In genomic region chr6:53048431-53049195, GRCh38 we compare ENCODE assay signal across 9 cellular contexts. TPM values are rescaled to one million over a fixed set of nuclear protein-coding genes. Genes with fewer than 3 reads are reported as not detected.
DNase-seq lines count a peak whose midpoint lies in the region; ATAC-seq and TF ChIP-seq lines count a peak whose summit lies in the region.
"Had no signal": no experiment of that assay in that cellular context is flagged by ENCODE, and none has a peak within 500 bp of the region (broad histone marks: within the 10 kb centered on the region; RNA-seq: fewer than 3 reads in every experiment).

No MANE protein-coding gene starts in this region.

- no peaks in the 10 kb centered on the region for H3K36me3 ChIP-seq in SJCRH30
- peaks cover 0 to 13% of the 10 kb centered on the region in 2 donors for H3K36me3 ChIP-seq in neuronal stem cell (replicated peaks in 1 of 2; ENCODE audit: control insufficient read depth in 2 of 2, insufficient read depth in 2 of 2, low read length in 2 of 2)
- H3K36me3 ChIP-seq: pancreas had no signal

- H3K9me3 ChIP-seq in SJCRH30 (replicated peaks) (no peaks in the 10 kb centered on the region), neuronal stem cell (replicated peaks in 1 of 2; ENCODE audit: control insufficient read depth in 2 of 2, insufficient read depth in 1 of 2, low read depth in 1 of 2, low read length in 2 of 2) (peaks cover 0 to 6% of the 10 kb centered on the region in 2 donors)
- H3K9me3 ChIP-seq: pancreas had no signal

- H3K4me2 ChIP-seq in neuronal stem cell (ENCODE audit: insufficient read depth, low read length, poor library complexity, severe bottlenecking): no peak overlapping the region

- no peak overlapping the region for H4K8ac ChIP-seq in neuronal stem cell (ENCODE audit: low read depth, low read length)

- TF ChIP-seq CTCF in fibroblast of villous mesenchyme (IDR thresholded peaks at IDR 0.05; ENCODE audit: insufficient read depth, low read depth, low read length) (no peak), mesothelial cell of epicardium (IDR thresholded peaks at IDR 0.05; ENCODE audit: unreplicated experiment) (no peak)

- H3K36me3 Mint-ChIP-seq in mesothelial cell of epicardium: peaks cover 12% of the 10 kb centered on the region

- peak; percentile 98 for ATAC-seq in GM18870 (IDR thresholded peaks at IDR 0.05; ENCODE audit: unreplicated experiment)
- peak; percentile 69 for ATAC-seq in HG02798 (IDR thresholded peaks at IDR 0.05; ENCODE audit: poor library complexity, unreplicated experiment)

- H3K4me3 ChIP-seq in SJCRH30: no peak overlapping the region
- H3K4me3 ChIP-seq in fibroblast of villous mesenchyme (ENCODE audit: low read depth, low read length): no peak overlapping the region
- no peak overlapping the region for H3K4me3 ChIP-seq in neuronal stem cell (ENCODE audit: low read length in 2 of 2)
- H3K4me3 ChIP-seq: pancreas had no signal

- no peak overlapping the region for H2BK5ac ChIP-seq in neuronal stem cell (ENCODE audit: low read length)

- no peak overlapping the region for H3K23ac ChIP-seq in neuronal stem cell (ENCODE audit: low read depth, low read length, poor library complexity)

- H3K4me1 ChIP-seq in SJCRH30 (peaks cover 20% of the 10 kb centered on the region), neuronal stem cell (ENCODE audit: control insufficient read depth in 2 of 2, insufficient read depth in 1 of 2, low read depth in 1 of 2, low read length in 2 of 2) (peaks cover 4 to 24% of the 10 kb centered on the region in 2 donors)
- H3K4me1 ChIP-seq: pancreas had no signal

- no peak overlapping the region for H3K4ac ChIP-seq in neuronal stem cell (ENCODE audit: low read length)

- no peak overlapping the region for H2BK12ac ChIP-seq in neuronal stem cell (ENCODE audit: low read length)

- no peaks in the 10 kb centered on the region for H3K27me3 Mint-ChIP-seq in mesothelial cell of epicardium (ENCODE audit: low read depth)

- no peaks in the 10 kb centered on the region for H3K79me1 ChIP-seq in neuronal stem cell (ENCODE audit: low read depth, low read length)

- peaks cover 4% of the 10 kb centered on the region for H3K9me3 Mint-ChIP-seq in mesothelial cell of epicardium

- H3K9ac ChIP-seq in neuronal stem cell (ENCODE audit: low read depth, low read length, poor library complexity): no peak overlapping the region

- H2AFZ ChIP-seq in neuronal stem cell (ENCODE audit: low read length): no peak overlapping the region

- H2BK120ac ChIP-seq in neuronal stem cell (ENCODE audit: low read depth, low read length): no peak overlapping the region

- no CpG with 5 or more reads among the region's 9 CpGs for WGBS in neuronal stem cell (ENCODE audit: extremely low coverage in 2 of 2, insufficient read length in 2 of 2, insufficient replicate concordance in 1 of 2), 2 donors

- H3K27me3 ChIP-seq in SJCRH30 (no peaks in the 10 kb centered on the region), neuronal stem cell (ENCODE audit: control insufficient read depth in 3 of 3, insufficient read depth in 3 of 3, low read depth in 1 of 3, low read length in 3 of 3) (no peaks in the 10 kb centered on the region)
- H3K27me3 ChIP-seq: pancreas had no signal

- H4K91ac ChIP-seq in neuronal stem cell (ENCODE audit: low read depth, low read length, poor library complexity): no peak overlapping the region

- H3K4me1 Mint-ChIP-seq in mesothelial cell of epicardium: peaks cover 11% of the 10 kb centered on the region

- H3K4me3 Mint-ChIP-seq in mesothelial cell of epicardium: no peak overlapping the region

- no peak overlapping the region for H3K27ac Mint-ChIP-seq in mesothelial cell of epicardium

- H3K27ac ChIP-seq in SJCRH30: peak overlapping the region; percentile 54
- H3K27ac ChIP-seq in neuronal stem cell (replicated peaks; ENCODE audit: low read length): no peak overlapping the region
- H3K27ac ChIP-seq: pancreas had no signal

- no peak overlapping the region for H3K14ac ChIP-seq in neuronal stem cell (ENCODE audit: low read length)

- H2AK5ac ChIP-seq in neuronal stem cell (ENCODE audit: low read depth, low read length): no peak overlapping the region

- DNase-seq in SJCRH30: peak; percentile 7 to 36
- DNase-seq in fibroblast of villous mesenchyme (ENCODE audit: low read depth): peak; percentile 66
- no peak for DNase-seq in neuronal stem cell (ENCODE audit: low spot score)
- DNase-seq in stimulated activated CD4-positive, alpha-beta T cell treated with anti-CD3 and anti-CD28 coated beads, Interleukin-4, amount 100 ng/mL, for 1 hour: no peak
- no peak for DNase-seq in HuH-7.5 (ENCODE audit: low spot score)
- DNase-seq in mesothelial cell of epicardium (ENCODE audit: low spot score in 2 of 2, unreplicated experiment in 2 of 2): no peak
- DNase-seq: pancreas had no signal

- no peak overlapping the region for H3K18ac ChIP-seq in neuronal stem cell (ENCODE audit: low read length)

- H2BK15ac ChIP-seq in neuronal stem cell (ENCODE audit: low read length): no peak overlapping the region

RNA-seq across cellular contexts. Expression of gene CILK1, which starts 13.0 kb away (rescaled TPM):
- total RNA-seq in SJCRH30 (2014; rRNA removed; shearing (Covaris generic)): 6.7 and 6.9 TPM in 2 replicates
- total RNA-seq in fibroblast of villous mesenchyme (10.3 and 12.5 TPM in 2 replicates), mesothelial cell of epicardium (14.0 to 15.0 TPM (median 14.2 TPM) in 3 replicates)
- 9.4 TPM for polyA plus RNA-seq in neuronal stem cell (2013, experiment 1 of 2)
- polyA plus RNA-seq in neuronal stem cell (2013, experiment 2 of 2): 9.4 TPM

RNA-seq across cellular contexts. Expression of gene FBXO9, which starts 16.6 kb away (rescaled TPM):
- total RNA-seq in SJCRH30 (2014; rRNA removed; shearing (Covaris generic)): 23.7 and 27.4 TPM in 2 replicates
- total RNA-seq in fibroblast of villous mesenchyme: 47.0 and 55.3 TPM in 2 replicates
- polyA plus RNA-seq in neuronal stem cell (2013, experiment 1 of 2): 29.1 TPM
- polyA plus RNA-seq in neuronal stem cell (2013, experiment 2 of 2): 29.4 TPM
- 66.0 to 74.8 TPM (median 69.0 TPM) in 3 replicates for total RNA-seq in mesothelial cell of epicardium

RNA-seq across cellular contexts. Expression of gene GSTA4, which starts 53.5 kb away (rescaled TPM):
- total RNA-seq in SJCRH30 (2014; rRNA removed; shearing (Covaris generic)): 28.9 and 29.7 TPM in 2 replicates
- total RNA-seq in fibroblast of villous mesenchyme (22.5 and 25.9 TPM in 2 replicates), mesothelial cell of epicardium (66.2 to 69.5 TPM (median 68.8 TPM) in 3 replicates)
- 55.7 TPM for polyA plus RNA-seq in neuronal stem cell (2013, experiment 1 of 2)
- 55.9 TPM for polyA plus RNA-seq in neuronal stem cell (2013, experiment 2 of 2)

Comparison
In these comparisons a context has a peak if more than half of its experiments do, and no peak if none do; other contexts are left out.
1. DNase-seq: peak in SJCRH30 (2 of 2) and fibroblast of villous mesenchyme (single experiment); none in neuronal stem cell (single experiment), stimulated activated CD4-positive, alpha-beta T cell treated with anti-CD3 and anti-CD28 coated beads, Interleukin-4, amount 100 ng/mL, for 1 hour (single experiment), HuH-7.5 (single experiment) and mesothelial cell of epicardium (0 of 2).